In genomic region chr14:59484611-59485174, GRCh38 we compare ENCODE assay signal across 7 cellular contexts. TPM values are rescaled to one million over a fixed set of nuclear protein-coding genes. Genes with fewer than 3 reads are reported as not detected.
A peak's percentile ranks its signal among the peaks of the same experiment; 100 is the strongest.
DNase-seq lines count a peak whose midpoint lies in the region; ATAC-seq, FAIRE-seq and TF ChIP-seq lines count a peak whose summit lies in the region.

No MANE protein-coding gene starts in this region.

- H3K9me2 ChIP-seq in Loucy (replicated peaks; ENCODE audit: low read depth, low read length): no peaks in the 10 kb centered on the region

- H3K4me1 ChIP-seq in HAP-1 (peaks cover 17% of the 10 kb centered on the region), Loucy (ENCODE audit: insufficient read depth, low read length, poor library complexity, severe bottlenecking) (peaks cover 48% of the 10 kb centered on the region), GM12878 (ENCODE audit: control insufficient read depth, insufficient read depth, low read length) (peaks cover 10% of the 10 kb centered on the region; the same call in 1 of the 2 replicates), thymus (ENCODE audit: control insufficient read depth, insufficient read depth, low read length) (peaks cover 11% of the 10 kb centered on the region)

- intact Hi-C loops in GM12878 (cut with micrococcal nuclease; ENCODE audit: unreplicated experiment): loop anchor here (10.0 kb wide), 2 partner anchors 610 to 680 kb away; partner anchors contain the start of genes DHRS7 and PCNX4

- no peaks in the 10 kb centered on the region for H3K27me3 ChIP-seq in HAP-1 (ENCODE audit: low read depth)
- H3K27me3 ChIP-seq in Loucy (ENCODE audit: insufficient read depth, low read length, poor library complexity, severe bottlenecking): no peaks in the 10 kb centered on the region
- no peaks in the 10 kb centered on the region for H3K27me3 ChIP-seq in GM12878 (replicated peaks in 1 of 2; ENCODE audit: control insufficient read depth in 2 of 2, insufficient read depth in 2 of 2, low read length in 1 of 2)
- no peaks in the 10 kb centered on the region for H3K27me3 ChIP-seq in thymus (ENCODE audit: control insufficient read depth, insufficient read depth)

- no peak for TF ChIP-seq POLR2A in GM12878 (IDR thresholded peaks at IDR 0.05; ENCODE audit: low read depth, low read length)

- H3K79me2 ChIP-seq in Loucy (ENCODE audit: insufficient read depth, low read length) (peaks cover 37% of the 10 kb centered on the region), GM12878 (ENCODE audit: control insufficient read depth, insufficient read depth, low read length) (peaks cover 60% of the 10 kb centered on the region)

- H3K4me3 ChIP-seq in HAP-1: peak overlapping the region; percentile 82
- H3K4me3 ChIP-seq in Loucy (ENCODE audit: low read length, poor library complexity, severe bottlenecking): peak overlapping the region; percentile 88
- H3K4me3 ChIP-seq in GM12878: peak overlapping the region; percentile 83
- peak overlapping the region; percentile 76 for H3K4me3 ChIP-seq in thymus (ENCODE audit: low read length)

- CTCF ChIA-PET in GM12878 (lab: Yijun Ruan, JAX): interaction anchor here (1.0 to 2.2 kb wide), 13 partner anchors 11 to 983 kb away, joined by 3 to 14 read pairs (median 4); partner anchors contain the start of genes CCDC175 and GPR135

- SMC1A ChIA-PET in GM12878 (lab: Charles Lee; ENCODE audit: uncharacterized antibody, unreplicated experiment): interaction anchor here (1.1 to 1.5 kb wide), 4 partner anchors 12 to 209 kb away, joined by 3 to 5 read pairs (median 4); no protein-coding TSS in a partner anchor

- H3F3A ChIP-seq in Loucy (ENCODE audit: low read depth): no peaks in the 10 kb centered on the region

- no peak for FAIRE-seq in GM12878 (lab: Jason Lieb, UNC)

- H3K4me2 ChIP-seq in Loucy (ENCODE audit: low read depth, low read length, poor library complexity, severe bottlenecking) (peak overlapping the region; percentile 82), GM12878 (ENCODE audit: control insufficient read depth, insufficient read depth) (peak overlapping the region; percentile 15)

- TF ChIP-seq CTCF in Loucy (conservative IDR thresholded peaks at IDR 0.05; ENCODE audit: low read length): no peak
- no peak for TF ChIP-seq CTCF in GM12878 (IDR thresholded peaks at IDR 0.05 in 2 of 3, conservative IDR thresholded peaks at IDR 0.05 in 1 of 3; ENCODE audit: control insufficient read depth in 2 of 3, extremely low read depth in 1 of 3, insufficient read depth in 1 of 3, low read depth in 3 of 3, low read length in 3 of 3)

- peak; percentile 56 for ATAC-seq in GM18511 (IDR thresholded peaks at IDR 0.05; ENCODE audit: unreplicated experiment)
- peak; percentile 60 for ATAC-seq in GM12878
- peak; percentile 63 for ATAC-seq in left lobe of liver

- TF ChIP-seq EP300 in GM12878 (IDR thresholded peaks at IDR 0.05; ENCODE audit: borderline replicate concordance in 1 of 2, control insufficient read depth in 1 of 2, low read depth in 2 of 2, low read length in 2 of 2): no peak

- peak overlapping the region; percentile 85 for H3K27ac ChIP-seq in GM12878 (ENCODE audit: control insufficient read depth, insufficient read depth)
- H3K27ac ChIP-seq in thymus (ENCODE audit: low read depth): peak overlapping the region; percentile 78

- H3K9ac ChIP-seq in Loucy (ENCODE audit: low read depth, low read length, poor library complexity, severe bottlenecking) (peak overlapping the region; percentile 89), GM12878 (ENCODE audit: control insufficient read depth, insufficient read depth, low read length) (peak overlapping the region; percentile 76)

- DNase-seq in HAP-1 (ENCODE audit: low spot score in 2 of 2) (peak in 1 of 2 experiments; percentile 14), GM12878 (ENCODE audit: low read depth, low spot score) (peak; percentile 16), left lobe of liver (ENCODE audit: low spot score) (no peak), NCI-H2081 treated with DMSO at 0.1 percent for 48 hours (lab: John Stamatoyannopoulos, UW) (no peak)

- TF ChIP-seq RAD21 in GM12878 (IDR thresholded peaks at IDR 0.05; ENCODE audit: insufficient read depth, low read depth, low read length): no peak

- in situ Hi-C loops in HAP-1 (cut with MboI; ENCODE audit: low sequenced_read_pairs) (no loop called here), GM12878 (cut with MboI) (loop anchor here (25.0 kb wide), 1 partner anchor 678 kb away; the partner anchor contains the start of gene DHRS7)

- H3K36me3 ChIP-seq in HAP-1 (replicated peaks) (peaks cover 27% of the 10 kb centered on the region), Loucy (ENCODE audit: insufficient read depth, low read length) (no peaks in the 10 kb centered on the region), GM12878 (ENCODE audit: control insufficient read depth in 2 of 2, insufficient read depth in 2 of 2, low read length in 1 of 2) (peaks cover 0 to 2% of the 10 kb centered on the region in 2 experiments; a peak in 1 of 4 replicates), thymus (ENCODE audit: control insufficient read depth, insufficient read depth) (no peaks in the 10 kb centered on the region)

- H2AFZ ChIP-seq in Loucy (ENCODE audit: low read length) (peak overlapping the region; percentile 87), GM12878 (ENCODE audit: control insufficient read depth, low read depth, low read length) (peak overlapping the region; percentile 93)

- H3K9me3 ChIP-seq in HAP-1 (no peaks in the 10 kb centered on the region), Loucy (ENCODE audit: insufficient read depth, low read depth, low read length) (no peaks in the 10 kb centered on the region), GM12878 (replicated peaks; ENCODE audit: control insufficient read depth, insufficient read depth, low read length) (no peaks in the 10 kb centered on the region), thymus (ENCODE audit: control insufficient read depth) (no peaks in the 10 kb centered on the region)

- peaks cover 27% of the 10 kb centered on the region for H4K20me1 ChIP-seq in Loucy (ENCODE audit: insufficient read depth, low read length, poor library complexity, severe bottlenecking)
- no peaks in the 10 kb centered on the region for H4K20me1 ChIP-seq in GM12878 (ENCODE audit: control insufficient read depth, insufficient read depth)

- POLR2A ChIA-PET in GM12878 (lab: Charles Lee): interaction anchor here (1.4 to 1.7 kb wide), 2 partner anchors 20 to 296 kb away, joined by 5 to 6 read pairs; partner anchors contain the start of genes DAAM1 and GPR135

- RAD21 ChIA-PET in GM12878 (lab: Charles Lee; ENCODE audit: unreplicated experiment): interaction anchor here (0.6 to 1.5 kb wide), 11 partner anchors 13 to 1240 kb away, joined by 3 to 5 read pairs (median 3); partner anchors contain the start of genes CCDC175 and PSMA3

- BruUV-seq in GM12878 (replicated peaks; lab: Mats Ljungman, UMichigan): TSS peak; percentile 72

- under 1% methylated on average over 31 of the region's 35 CpGs for WGBS in GM12878 (ENCODE audit: insufficient coverage, insufficient replicate concordance, low lambda C conversion rate, missing lambda C conversion rate)
- WGBS in thymus: under 1% methylated on average over 35 of the region's 35 CpGs

RNA-seq across cellular contexts. Expression of gene JKAMP, which starts 0.4 kb away (rescaled TPM):
- total RNA-seq in GM12878 (2013; cell fraction: nucleolus; rRNA removed): 121 and 135 TPM in 2 replicates
- 45.3 and 59.2 TPM in 2 replicates for total RNA-seq in GM12878 (2014; rRNA removed)
- 33.0 and 33.3 TPM in 2 replicates for total RNA-seq in GM12878 (2014; rRNA removed; fragmentation: Illumina TruSeq; extraction: Trizol)
- total RNA-seq in GM12878 (2021): 18.2 and 19.5 TPM in 2 replicates
- 19.3 TPM for polyA plus RNA-seq in GM12878 (2011; ENCODE audit: low read depth)
- polyA plus RNA-seq in GM12878 (2011; rRNA removed): 129 and 154 TPM in 2 replicates
- 69.7 and 86.9 TPM in 2 replicates for polyA plus RNA-seq in GM12878 (2011; cell fraction: cytosol; rRNA removed)
- 72.8 and 85.4 TPM in 2 replicates for polyA plus RNA-seq in GM12878 (2011; cell fraction: nucleus; rRNA removed)
- polyA plus RNA-seq in GM12878 (2012): 24.4 and 25.2 TPM in 2 replicates
- polyA plus RNA-seq in GM12878 (2014; fragmentation: Illumina TruSeq; extraction: Trizol): 45.9 and 56.2 TPM in 2 replicates
- polyA plus RNA-seq in GM12878 (2014; fragmentation: Nextera tagmentation; extraction: Ambion mirVana): 100 to 1,000 TPM in 1 of 2 experiments, 10 to 100 TPM in 1; 66.3 to 129 TPM
- 34.1 and 40.3 TPM in 2 replicates for polyA plus RNA-seq in GM12878 (2014; rRNA removed)
- 10 to 100 TPM; 47.3 to 47.7 TPM for polyA plus RNA-seq in GM12878 (2016; fragmentation: Nextera tagmentation; extraction: Ambion mirVana)
- 59.7 and 105 TPM in 2 replicates for polyA minus RNA-seq in GM12878 (2011; rRNA and poly(A)+ RNA removed)
- polyA minus RNA-seq in GM12878 (2011; cell fraction: cytosol; rRNA and poly(A)+ RNA removed): 19.0 and 20.6 TPM in 2 replicates
- polyA minus RNA-seq in GM12878 (2011; cell fraction: nucleus; rRNA and poly(A)+ RNA removed): 46.2 and 72.2 TPM in 2 replicates
- 15.2 TPM for total RNA-seq in left lobe of liver
- polyA plus RNA-seq in thymus: 51.3 TPM

RNA-seq across cellular contexts. Expression of gene L3HYPDH, which starts 0.5 kb away (rescaled TPM):
- 154 and 158 TPM in 2 replicates for total RNA-seq in GM12878 (2013; cell fraction: nucleolus; rRNA removed)
- total RNA-seq in GM12878 (2014; rRNA removed): 15.5 and 17.2 TPM in 2 replicates
- 11.8 and 13.4 TPM in 2 replicates for total RNA-seq in GM12878 (2014; rRNA removed; fragmentation: Illumina TruSeq; extraction: Trizol)
- 14.7 and 17.4 TPM in 2 replicates for total RNA-seq in GM12878 (2021)
- 3.7 TPM for polyA plus RNA-seq in GM12878 (2011; ENCODE audit: low read depth)
- polyA plus RNA-seq in GM12878 (2011; rRNA removed): 27.8 and 41.9 TPM in 2 replicates
- polyA plus RNA-seq in GM12878 (2011; cell fraction: cytosol; rRNA removed): 5.6 and 9.5 TPM in 2 replicates
- polyA plus RNA-seq in GM12878 (2011; cell fraction: nucleus; rRNA removed): 98.3 and 136 TPM in 2 replicates
- polyA plus RNA-seq in GM12878 (2012): 8.9 and 15.9 TPM in 2 replicates
- 11.5 and 16.9 TPM in 2 replicates for polyA plus RNA-seq in GM12878 (2014; fragmentation: Illumina TruSeq; extraction: Trizol)
- polyA plus RNA-seq in GM12878 (2014; fragmentation: Nextera tagmentation; extraction: Ambion mirVana): 10 to 100 TPM; 13.5 to 19.5 TPM
- 21.4 and 26.3 TPM in 2 replicates for polyA plus RNA-seq in GM12878 (2014; rRNA removed)
- 10 to 100 TPM; 15.7 to 16.0 TPM for polyA plus RNA-seq in GM12878 (2016; fragmentation: Nextera tagmentation; extraction: Ambion mirVana)
- 13.4 and 13.8 TPM in 2 replicates for polyA minus RNA-seq in GM12878 (2011; rRNA and poly(A)+ RNA removed)
- polyA minus RNA-seq in GM12878 (2011; cell fraction: cytosol; rRNA and poly(A)+ RNA removed): 5.1 and 6.2 TPM in 2 replicates
- 71.0 and 81.6 TPM in 2 replicates for polyA minus RNA-seq in GM12878 (2011; cell fraction: nucleus; rRNA and poly(A)+ RNA removed)
- 16.7 TPM for total RNA-seq in left lobe of liver
- polyA plus RNA-seq in thymus: 25.1 TPM

RNA-seq across cellular contexts. Expression of gene GPR135, which starts 19.5 kb away (rescaled TPM):
- total RNA-seq in GM12878 (2013; cell fraction: nucleolus; rRNA removed): 15.3 and 15.7 TPM in 2 replicates
- 0.65 and 1.1 TPM in 2 replicates for total RNA-seq in GM12878 (2014; rRNA removed)
- 0.89 and 1.1 TPM in 2 replicates for total RNA-seq in GM12878 (2014; rRNA removed; fragmentation: Illumina TruSeq; extraction: Trizol)
- total RNA-seq in GM12878 (2021): 1.1 and 1.4 TPM in 2 replicates
- 0.10 TPM for polyA plus RNA-seq in GM12878 (2011; ENCODE audit: low read depth)
- polyA plus RNA-seq in GM12878 (2011; rRNA removed): 0.83 and 1.0 TPM in 2 replicates
- polyA plus RNA-seq in GM12878 (2011; cell fraction: cytosol; rRNA removed): 0.12 and 0.32 TPM in 2 replicates
- polyA plus RNA-seq in GM12878 (2011; cell fraction: nucleus; rRNA removed): 5.0 and 5.7 TPM in 2 replicates
- polyA plus RNA-seq in GM12878 (2012): 0.45 and 0.52 TPM in 2 replicates
- 0.96 and 1.0 TPM in 2 replicates for polyA plus RNA-seq in GM12878 (2014; fragmentation: Illumina TruSeq; extraction: Trizol)
- under 1 TPM; 0.11 to 0.16 TPM for polyA plus RNA-seq in GM12878 (2014; fragmentation: Nextera tagmentation; extraction: Ambion mirVana)
- polyA plus RNA-seq in GM12878 (2014; rRNA removed): 1.1 TPM in 2 replicates
- polyA plus RNA-seq in GM12878 (2016; fragmentation: Nextera tagmentation; extraction: Ambion mirVana): under 1 TPM; 0.28 to 0.32 TPM
- polyA minus RNA-seq in GM12878 (2011; rRNA and poly(A)+ RNA removed): 0.95 and 1.8 TPM in 2 replicates
- polyA minus RNA-seq in GM12878 (2011; cell fraction: cytosol; rRNA and poly(A)+ RNA removed): 0.21 and 0.67 TPM in 2 replicates
- polyA minus RNA-seq in GM12878 (2011; cell fraction: nucleus; rRNA and poly(A)+ RNA removed): 5.4 and 8.9 TPM in 2 replicates
- total RNA-seq in left lobe of liver: 1.4 TPM
- 0.52 TPM for polyA plus RNA-seq in thymus
